In genomic region chr18:79884296-79884962, GRCh38 we compare ENCODE assay signal across 21 cellular contexts.
"Had no signal": no experiment of that assay in that cellular context is flagged by ENCODE, and none has a peak within 500 bp of the region (broad histone marks: within the 10 kb centered on the region; RNA-seq: fewer than 3 reads in every experiment).

No MANE protein-coding gene starts in this region.

- H3K36me3 ChIP-seq: cardiac muscle cell, right lobe of liver, tibial artery had no signal

- H3K4me1 Mint-ChIP-seq: endodermal cell; stimulated activated memory B cell treated with anti-CD40 and anti-IgM and Interleukin-4, amounts not matched to agents 10 μg/mL and 1 μg/mL and 100 μg/mL, for 72 hours; T-cell; WTC11 had no signal

- H3K27ac ChIP-seq: cardiac muscle cell, dorsolateral prefrontal cortex, epithelial cell of prostate, psoas muscle, right lobe of liver, tibial artery had no signal

- H3K4me1 ChIP-seq: psoas muscle, right lobe of liver, tibial artery had no signal

- H3K27me3 ChIP-seq: cardiac muscle cell, right lobe of liver, tibial artery had no signal

- DNase-seq: activated CD4-positive, alpha-beta T cell treated with anti-CD3 and anti-CD28 coated beads for 48 hours; activated CD8-positive, alpha-beta T cell treated with anti-CD3 and anti-CD28 coated beads for 36 hours; activated gamma-delta T cell treated with Interleukin-2 at 50 U/mL for 16 hours; amniotic stem cell; foreskin fibroblast; hippocampal formation; mammary epithelial cell; psoas muscle; stimulated activated CD4-positive, alpha-beta T cell treated with anti-CD3 and anti-CD28 coated beads, Interleukin-4, amount 100 ng/mL, for 24 hours; tibial artery had no signal

- H3K27ac Mint-ChIP-seq: activated CD8-positive, alpha-beta T cell treated with anti-CD3 and anti-CD28 coated beads for 36 hours; activated naive CD4-positive, alpha-beta T cell treated with anti-CD3 and anti-CD28 coated beads, Interleukin-2, amount 50 U/mL, for 72 hours; activated T-cell treated with anti-CD3 and anti-CD28 coated beads, Interleukin-2, amount 50 U/mL, for 72 hours; endodermal cell; stimulated activated memory B cell treated with anti-CD40 and anti-IgM and Interleukin-4, amounts not matched to agents 10 μg/mL and 1 μg/mL and 100 μg/mL, for 72 hours; T-cell; WTC11 had no signal

- H3K4me3 ChIP-seq: cardiac muscle cell, dorsolateral prefrontal cortex, psoas muscle, right lobe of liver, smooth muscle cell, tibial artery had no signal

- H3K27me3 Mint-ChIP-seq: activated CD8-positive, alpha-beta T cell treated with anti-CD3 and anti-CD28 coated beads for 36 hours; stimulated activated memory B cell treated with anti-CD40 and anti-IgM and Interleukin-4, amounts not matched to agents 10 μg/mL and 1 μg/mL and 100 μg/mL, for 72 hours; T-cell had no signal

- H3K36me3 Mint-ChIP-seq: stimulated activated memory B cell treated with anti-CD40 and anti-IgM and Interleukin-4, amounts not matched to agents 10 μg/mL and 1 μg/mL and 100 μg/mL, for 72 hours; T-cell had no signal

- H3K4me3 Mint-ChIP-seq: activated CD8-positive, alpha-beta T cell treated with anti-CD3 and anti-CD28 coated beads for 36 hours; activated T-cell treated with anti-CD3 and anti-CD28 coated beads, Interleukin-2, amount 50 U/mL, for 72 hours; endodermal cell; stimulated activated memory B cell treated with anti-CD40 and anti-IgM and Interleukin-4, amounts not matched to agents 10 μg/mL and 1 μg/mL and 100 μg/mL, for 72 hours; T-cell; WTC11 had no signal
